1 cellular context compared by ENCODE assay signal in the genomic region with DNA sequence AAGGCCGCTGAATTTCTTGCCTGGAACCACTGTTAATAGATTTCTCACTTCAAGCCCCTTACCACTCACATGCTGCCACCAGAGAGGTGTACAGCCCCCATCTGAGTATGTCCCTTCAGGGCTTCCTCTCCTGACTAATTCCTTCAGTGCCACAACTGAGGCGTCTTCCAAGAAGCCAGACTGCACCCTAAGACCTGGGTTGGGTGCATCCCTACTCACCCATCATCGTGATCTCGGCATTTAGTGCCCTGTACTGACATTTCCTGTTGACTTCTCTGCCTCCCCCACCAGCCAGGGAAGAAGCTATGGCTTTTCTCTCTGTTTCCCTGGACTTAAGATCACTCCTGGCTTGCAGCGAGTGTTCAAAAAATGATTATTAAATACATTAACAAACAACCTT.
TF ChIP-seq lines count a peak whose summit lies in the region.

No MANE protein-coding gene starts in this region.

TF ChIP-seq in GM12878, 131 proteins besides CTCF, POLR2A, EP300 and RAD21:
- no peak for TF ChIP-seq RFX5 (IDR thresholded peaks at IDR 0.05; ENCODE audit: low read depth, low read length)
- TF ChIP-seq, protein P1, sequence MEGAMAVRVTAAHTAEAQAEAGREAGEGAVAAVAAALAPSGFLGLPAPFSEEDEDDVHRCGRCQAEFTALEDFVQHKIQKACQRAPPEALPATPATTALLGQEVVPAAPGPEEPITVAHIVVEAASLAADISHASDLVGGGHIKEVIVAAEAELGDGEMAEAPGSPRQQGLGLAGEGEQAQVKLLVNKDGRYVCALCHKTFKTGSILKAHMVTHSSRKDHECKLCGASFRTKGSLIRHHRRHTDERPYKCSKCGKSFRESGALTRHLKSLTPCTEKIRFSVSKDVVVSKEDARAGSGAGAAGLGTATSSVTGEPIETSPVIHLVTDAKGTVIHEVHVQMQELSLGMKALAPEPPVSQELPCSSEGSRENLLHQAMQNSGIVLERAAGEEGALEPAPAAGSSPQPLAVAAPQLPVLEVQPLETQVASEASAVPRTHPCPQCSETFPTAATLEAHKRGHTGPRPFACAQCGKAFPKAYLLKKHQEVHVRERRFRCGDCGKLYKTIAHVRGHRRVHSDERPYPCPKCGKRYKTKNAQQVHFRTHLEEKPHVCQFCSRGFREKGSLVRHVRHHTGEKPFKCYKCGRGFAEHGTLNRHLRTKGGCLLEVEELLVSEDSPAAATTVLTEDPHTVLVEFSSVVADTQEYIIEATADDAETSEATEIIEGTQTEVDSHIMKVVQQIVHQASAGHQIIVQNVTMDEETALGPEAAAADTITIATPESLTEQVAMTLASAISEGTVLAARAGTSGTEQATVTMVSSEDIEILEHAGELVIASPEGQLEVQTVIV (IDR thresholded peaks at IDR 0.05; ENCODE audit: borderline replicate concordance, partially characterized antibody), result no peak
- TF ChIP-seq PAX8 (IDR thresholded peaks at IDR 0.05), result no peak
- TF ChIP-seq CREB1 (IDR thresholded peaks at IDR 0.05; ENCODE audit: low read depth), result no peak
- TF ChIP-seq NFIC (IDR thresholded peaks at IDR 0.05; ENCODE audit: low read depth, low read length), result no peak
- no peak for TF ChIP-seq TCF7 (IDR thresholded peaks at IDR 0.05; ENCODE audit: borderline replicate concordance)
- TF ChIP-seq, protein P2, sequence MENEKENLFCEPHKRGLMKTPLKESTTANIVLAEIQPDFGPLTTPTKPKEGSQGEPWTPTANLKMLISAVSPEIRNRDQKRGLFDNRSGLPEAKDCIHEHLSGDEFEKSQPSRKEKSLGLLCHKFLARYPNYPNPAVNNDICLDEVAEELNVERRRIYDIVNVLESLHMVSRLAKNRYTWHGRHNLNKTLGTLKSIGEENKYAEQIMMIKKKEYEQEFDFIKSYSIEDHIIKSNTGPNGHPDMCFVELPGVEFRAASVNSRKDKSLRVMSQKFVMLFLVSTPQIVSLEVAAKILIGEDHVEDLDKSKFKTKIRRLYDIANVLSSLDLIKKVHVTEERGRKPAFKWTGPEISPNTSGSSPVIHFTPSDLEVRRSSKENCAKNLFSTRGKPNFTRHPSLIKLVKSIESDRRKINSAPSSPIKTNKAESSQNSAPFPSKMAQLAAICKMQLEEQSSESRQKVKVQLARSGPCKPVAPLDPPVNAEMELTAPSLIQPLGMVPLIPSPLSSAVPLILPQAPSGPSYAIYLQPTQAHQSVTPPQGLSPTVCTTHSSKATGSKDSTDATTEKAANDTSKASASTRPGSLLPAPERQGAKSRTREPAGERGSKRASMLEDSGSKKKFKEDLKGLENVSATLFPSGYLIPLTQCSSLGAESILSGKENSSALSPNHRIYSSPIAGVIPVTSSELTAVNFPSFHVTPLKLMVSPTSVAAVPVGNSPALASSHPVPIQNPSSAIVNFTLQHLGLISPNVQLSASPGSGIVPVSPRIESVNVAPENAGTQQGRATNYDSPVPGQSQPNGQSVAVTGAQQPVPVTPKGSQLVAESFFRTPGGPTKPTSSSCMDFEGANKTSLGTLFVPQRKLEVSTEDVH (IDR thresholded peaks at IDR 0.05; ENCODE audit: low read depth, partially characterized antibody), result no peak
- TF ChIP-seq SPI1 (IDR thresholded peaks at IDR 0.05; ENCODE audit: borderline replicate concordance, insufficient read depth, low read depth, low read length), result no peak
- TF ChIP-seq NBN (IDR thresholded peaks at IDR 0.05), result no peak
- TF ChIP-seq HCFC1 (IDR thresholded peaks at IDR 0.05; ENCODE audit: low read length), result no peak
- TF ChIP-seq MYC (IDR thresholded peaks at IDR 0.05; ENCODE audit: insufficient read depth, insufficient read length, insufficient replicate concordance, low read length, severe bottlenecking), result no peak
- no peak for TF ChIP-seq KDM1A (IDR thresholded peaks at IDR 0.05; ENCODE audit: borderline replicate concordance)
- TF ChIP-seq EGR1 (IDR thresholded peaks at IDR 0.05; ENCODE audit: borderline replicate concordance in 1 of 2, low read depth in 2 of 2, low read length in 2 of 2), result no peak
- TF ChIP-seq CHD4 (IDR thresholded peaks at IDR 0.05), result no peak
- TF ChIP-seq, protein P3, sequence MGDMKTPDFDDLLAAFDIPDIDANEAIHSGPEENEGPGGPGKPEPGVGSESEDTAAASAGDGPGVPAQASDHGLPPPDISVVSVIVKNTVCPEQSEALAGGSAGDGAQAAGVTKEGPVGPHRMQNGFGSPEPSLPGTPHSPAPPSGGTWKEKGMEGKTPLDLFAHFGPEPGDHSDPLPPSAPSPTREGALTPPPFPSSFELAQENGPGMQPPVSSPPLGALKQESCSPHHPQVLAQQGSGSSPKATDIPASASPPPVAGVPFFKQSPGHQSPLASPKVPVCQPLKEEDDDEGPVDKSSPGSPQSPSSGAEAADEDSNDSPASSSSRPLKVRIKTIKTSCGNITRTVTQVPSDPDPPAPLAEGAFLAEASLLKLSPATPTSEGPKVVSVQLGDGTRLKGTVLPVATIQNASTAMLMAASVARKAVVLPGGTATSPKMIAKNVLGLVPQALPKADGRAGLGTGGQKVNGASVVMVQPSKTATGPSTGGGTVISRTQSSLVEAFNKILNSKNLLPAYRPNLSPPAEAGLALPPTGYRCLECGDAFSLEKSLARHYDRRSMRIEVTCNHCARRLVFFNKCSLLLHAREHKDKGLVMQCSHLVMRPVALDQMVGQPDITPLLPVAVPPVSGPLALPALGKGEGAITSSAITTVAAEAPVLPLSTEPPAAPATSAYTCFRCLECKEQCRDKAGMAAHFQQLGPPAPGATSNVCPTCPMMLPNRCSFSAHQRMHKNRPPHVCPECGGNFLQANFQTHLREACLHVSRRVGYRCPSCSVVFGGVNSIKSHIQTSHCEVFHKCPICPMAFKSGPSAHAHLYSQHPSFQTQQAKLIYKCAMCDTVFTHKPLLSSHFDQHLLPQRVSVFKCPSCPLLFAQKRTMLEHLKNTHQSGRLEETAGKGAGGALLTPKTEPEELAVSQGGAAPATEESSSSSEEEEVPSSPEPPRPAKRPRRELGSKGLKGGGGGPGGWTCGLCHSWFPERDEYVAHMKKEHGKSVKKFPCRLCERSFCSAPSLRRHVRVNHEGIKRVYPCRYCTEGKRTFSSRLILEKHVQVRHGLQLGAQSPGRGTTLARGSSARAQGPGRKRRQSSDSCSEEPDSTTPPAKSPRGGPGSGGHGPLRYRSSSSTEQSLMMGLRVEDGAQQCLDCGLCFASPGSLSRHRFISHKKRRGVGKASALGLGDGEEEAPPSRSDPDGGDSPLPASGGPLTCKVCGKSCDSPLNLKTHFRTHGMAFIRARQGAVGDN (IDR thresholded peaks at IDR 0.05), result no peak
